In the genomic region with DNA sequence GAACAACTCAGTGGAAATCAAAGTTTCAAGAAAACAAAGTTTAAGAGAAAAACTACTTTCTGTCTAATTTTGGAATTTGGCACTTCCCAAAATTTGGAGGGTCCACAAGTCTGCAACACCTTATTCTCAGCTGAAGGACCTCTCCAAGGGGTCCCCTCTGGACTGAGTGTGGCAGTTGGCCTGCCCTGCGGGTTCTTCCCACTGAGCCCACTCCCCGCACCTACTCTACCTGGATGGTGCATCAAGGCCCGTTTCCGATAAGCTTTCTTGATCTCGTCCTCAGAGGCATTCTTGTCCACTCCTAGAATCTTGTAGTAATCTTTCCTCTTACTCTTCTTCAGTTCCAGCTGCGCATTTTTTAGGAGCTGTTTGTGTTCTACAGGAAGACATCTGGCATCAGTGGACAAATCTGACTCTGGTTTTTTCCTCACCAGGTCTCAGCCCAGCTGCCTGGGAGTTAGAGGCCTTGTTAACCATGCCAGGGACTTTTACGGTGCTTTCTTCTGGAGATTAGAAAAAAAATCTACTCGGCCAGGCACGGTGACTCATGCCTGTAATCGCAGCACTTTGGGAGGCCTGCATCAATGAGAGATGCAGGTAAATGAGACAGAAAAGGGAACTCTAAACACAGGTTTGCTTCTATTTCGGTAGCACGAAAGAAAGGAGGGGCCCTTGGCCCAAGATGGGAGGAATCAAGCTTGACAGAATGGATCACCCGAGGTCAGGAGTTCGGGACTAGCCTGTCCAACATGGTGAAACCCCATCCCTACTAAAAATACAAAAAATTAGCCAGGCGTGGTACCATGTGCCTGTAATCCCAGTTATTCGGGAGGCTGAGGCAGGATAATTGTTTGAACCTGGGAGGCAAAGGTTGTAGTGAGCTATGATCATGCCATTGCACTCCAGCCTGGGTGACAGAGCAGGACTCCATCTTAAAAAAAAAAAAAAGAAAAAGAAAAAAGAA, we compare ENCODE assay signal across 17 cellular contexts. TPM values are rescaled to one million over a fixed set of nuclear protein-coding genes. Genes with fewer than 3 reads are reported as not detected.
DNase-seq lines count a peak whose midpoint lies in the region; ATAC-seq, FAIRE-seq and TF ChIP-seq lines count a peak whose summit lies in the region.
"Had no signal": no experiment of that assay in that cellular context is flagged by ENCODE, and none has a peak within 500 bp of the region (broad histone marks: within the 10 kb centered on the region; RNA-seq: fewer than 3 reads in every experiment).

No MANE protein-coding gene starts in this region.

- CTCF ChIA-PET in A549 (lab: Yijun Ruan, JAX): interaction anchor here (0.6 to 29.5 kb wide), 9 partner anchors 9 to 245 kb away, joined by 3 to 378 read pairs (median 5); a partner anchor contains a TSS

- TF ChIP-seq CTCF in A549 (IDR thresholded peaks at IDR 0.05) (no peak), endothelial cell (IDR thresholded peaks at IDR 0.05; ENCODE audit: unreplicated experiment) (no peak), heart right ventricle (IDR thresholded peaks at IDR 0.05) (no peak), colonic mucosa (IDR thresholded peaks at IDR 0.05) (no peak)

- H3K27me3 ChIP-seq in heart right ventricle: no peaks in the 10 kb centered on the region
- H3K27me3 ChIP-seq in colonic mucosa: no peaks in the 10 kb centered on the region

- DNase-seq in A549 (ENCODE audit: low read depth in 1 of 2, low spot score in 1 of 2) (no peak), M059J (ENCODE audit: low read depth) (peak; percentile 50), endothelial cell (ENCODE audit: low spot score) (no peak), naive B cell (no peak), heart right ventricle (no peak), colonic mucosa (no peak)
- DNase-seq in activated CD4-positive, alpha-beta T cell treated with anti-CD3 and anti-CD28 coated beads for 4 hours: no peak
- DNase-seq: activated effector memory CD4-positive, alpha-beta T cell treated with Interleukin-2 at 50 U/mL for 16 hours; GM23248; left colon; NCI-H1105 treated with DMSO at 0.1 percent for 48 hours; NK-92 treated with Interleukin-12 subunit alpha and Interleukin-12 subunit beta, amount 100 ng/mL, for 24 hours; T-helper 1 cell had no signal

- POLR2A ChIA-PET in A549 (lab: Yijun Ruan, JAX): no interaction called here

- H3K4me1 ChIP-seq in A549 (no peaks in the 10 kb centered on the region), heart right ventricle (no peaks in the 10 kb centered on the region), colonic mucosa (no peaks in the 10 kb centered on the region)

- H3K4me3 Mint-ChIP-seq in endothelial cell (ENCODE audit: unreplicated experiment) (peak overlapping the region; percentile 72), naive B cell (peak overlapping the region in 1 of 8 donors; percentile 52)
- H3K4me3 Mint-ChIP-seq: brain had no signal

- no peak overlapping the region for H3K9ac ChIP-seq in colonic mucosa (ENCODE audit: low read depth in 2 of 2, low read length in 2 of 2)
- H3K9ac ChIP-seq: GM23248 had no signal

- 89% methylated on average over 16 of the region's 16 CpGs for WGBS in A549 (ENCODE audit: missing lambda C conversion rate)
- 91 to 94% methylated on average over 16 of the region's 16 CpGs for WGBS in heart right ventricle, 2 donors

- H3K9me3 ChIP-seq in A549: no peaks in the 10 kb centered on the region
- H3K9me3 ChIP-seq in heart right ventricle: no peaks in the 10 kb centered on the region
- no peaks in the 10 kb centered on the region for H3K9me3 ChIP-seq in colonic mucosa

- TF ChIP-seq RAD21 in A549 (conservative IDR thresholded peaks at IDR 0.05 in 1 of 2, IDR thresholded peaks at IDR 0.05 in 1 of 2): no peak

- no peak overlapping the region for H3K4me2 ChIP-seq in A549

- H3K27ac ChIP-seq in A549 (no peak overlapping the region), heart right ventricle (no peak overlapping the region), colonic mucosa (no peak overlapping the region)
- H3K27ac ChIP-seq: GM23248 had no signal

- ATAC-seq in A549: no peak; a peak in 1 of 6 replicates
- no peak for ATAC-seq in naive B cell (ENCODE audit: low read depth in 2 of 2)
- ATAC-seq in heart right ventricle: no peak
- ATAC-seq in GM21576 (IDR thresholded peaks at IDR 0.05; ENCODE audit: unreplicated experiment): no peak
- ATAC-seq: GM12878 had no signal

- H3K36me3 ChIP-seq in heart right ventricle (peaks cover 0 to 100% (median 86%) of the 10 kb centered on the region in 9 donors), colonic mucosa (no peaks in the 10 kb centered on the region)

- no peak for TF ChIP-seq EP300 in A549 (IDR thresholded peaks at IDR 0.05)

- H3K36me3 Mint-ChIP-seq in endothelial cell (ENCODE audit: low read depth, unreplicated experiment): peaks cover 38% of the 10 kb centered on the region
- peaks cover 16 to 19% of the 10 kb centered on the region in 2 donors for H3K36me3 Mint-ChIP-seq in naive B cell

- H3K27ac Mint-ChIP-seq in endothelial cell (ENCODE audit: unreplicated experiment): no peak overlapping the region
- peak overlapping the region in 5 of 6 donors; percentile 24 to 78 (median 72) for H3K27ac Mint-ChIP-seq in naive B cell

- H3K4me3 ChIP-seq in A549 (no peak overlapping the region), heart right ventricle (no peak overlapping the region), colonic mucosa (no peak overlapping the region)
- H3K4me3 ChIP-seq: GM12878, GM23248 had no signal

- H3K27me3 Mint-ChIP-seq in endothelial cell (ENCODE audit: unreplicated experiment) (peaks cover 3% of the 10 kb centered on the region), naive B cell (no peaks in the 10 kb centered on the region)
- H3K27me3 Mint-ChIP-seq: brain had no signal

- TF ChIP-seq POLR2A in A549 (IDR thresholded peaks at IDR 0.05; ENCODE audit: low read length): no peak

- no peaks in the 10 kb centered on the region for H3K9me3 Mint-ChIP-seq in endothelial cell (ENCODE audit: unreplicated experiment)
- H3K9me3 Mint-ChIP-seq in naive B cell: no peaks in the 10 kb centered on the region
- H3K9me3 Mint-ChIP-seq: brain had no signal

- no peak for FAIRE-seq in A549 (lab: Jason Lieb, UNC)
- FAIRE-seq: G401.6, GM12878 had no signal

- H3K4me1 Mint-ChIP-seq in endothelial cell (ENCODE audit: unreplicated experiment): peaks cover 2% of the 10 kb centered on the region
- peaks cover 0 to 7% (median 2%) of the 10 kb centered on the region in 3 donors for H3K4me1 Mint-ChIP-seq in naive B cell

- intact Hi-C loops in heart right ventricle (cut with DNase I): no loop called here
- intact Hi-C loops in colonic mucosa (cut with DNase I): no loop called here

TF ChIP-seq in A549, 52 proteins besides CTCF, POLR2A, EP300 and RAD21 (continues in another document):
- TF ChIP-seq FOSL2 (IDR thresholded peaks at IDR 0.05) (no peak), FOSL2 (CRISPR knock-in tag; IDR thresholded peaks at IDR 0.05) (peak; percentile 8; the same call in 1 of the 2 replicates)

RNA-seq across cellular contexts. Expression of a gene that starts 15.7 kb away (rescaled TPM):
- polyA plus RNA-seq in A549 (2011; rRNA removed) (38.6 and 49.8 TPM in 2 replicates), A549 (2017; fragmentation: RNase III; extraction: RNeasy Plus Mini Kit Qiagen cat#74134 plus additional on column Dnase treatment) (113 to 118 TPM (median 116 TPM) in 3 replicates), naive B cell (ENCODE audit: low read depth in 6 of 6) (10 to 100 TPM; 27.5 to 42.4 (median 34.8) TPM), heart right ventricle (10 to 100 TPM; 17.2 to 25.6 TPM)
- polyA plus RNA-seq in A549 (2012; cell fraction: cytosol; rRNA removed): 42.8 and 51.2 TPM in 2 replicates
- polyA plus RNA-seq in A549 (2012; cell fraction: nucleus; rRNA removed): 57.8 and 66.7 TPM in 2 replicates
- polyA minus RNA-seq in A549 (2011; rRNA and poly(A)+ RNA removed): 133 and 161 TPM in 2 replicates
- total RNA-seq in M059J (2014; rRNA removed; shearing (Covaris generic)): 65.8 and 108 TPM in 2 replicates
- total RNA-seq in endothelial cell (ENCODE audit: unreplicated experiment) (82.1 TPM), heart right ventricle (10 to 100 TPM; 19.4 to 42.7 (median 26.2) TPM), colonic mucosa (10 to 100 TPM; 44.7 to 49.4 TPM)

RNA-seq across cellular contexts. Expression of a gene that starts 34.9 kb away (rescaled TPM):
- polyA plus RNA-seq in A549 (2011; rRNA removed) (95.3 and 116 TPM in 2 replicates), A549 (2017; fragmentation: RNase III; extraction: RNeasy Plus Mini Kit Qiagen cat#74134 plus additional on column Dnase treatment) (140 to 161 TPM (median 148 TPM) in 3 replicates), naive B cell (ENCODE audit: low read depth in 6 of 6) (10 to 100 TPM; 33.4 to 98.0 (median 77.4) TPM), heart right ventricle (100 to 1,000 TPM in 1 of 2 donors, 10 to 100 TPM in 1; 93.7 to 121 TPM)
- polyA plus RNA-seq in A549 (2012; cell fraction: cytosol; rRNA removed): 48.6 and 54.5 TPM in 2 replicates
- 18.1 and 33.8 TPM in 2 replicates for polyA plus RNA-seq in A549 (2012; cell fraction: nucleus; rRNA removed)
- 71.3 and 71.5 TPM in 2 replicates for polyA minus RNA-seq in A549 (2011; rRNA and poly(A)+ RNA removed)
- total RNA-seq in M059J (2014; rRNA removed; shearing (Covaris generic)): 66.6 TPM in 2 replicates
- total RNA-seq in endothelial cell (ENCODE audit: unreplicated experiment) (92.8 TPM), heart right ventricle (10 to 100 TPM; 68.8 to 90.0 (median 80.5) TPM), colonic mucosa (100 to 1,000 TPM in 1 of 2 donors, 10 to 100 TPM in 1; 82.7 to 103 TPM)

RNA-seq across cellular contexts. Expression of a gene that starts 37.6 kb away (rescaled TPM):
- polyA plus RNA-seq in A549 (2011; rRNA removed) (52.2 and 54.3 TPM in 2 replicates), A549 (2017; fragmentation: RNase III; extraction: RNeasy Plus Mini Kit Qiagen cat#74134 plus additional on column Dnase treatment) (44.1 to 48.0 TPM (median 45.2 TPM) in 3 replicates), naive B cell (ENCODE audit: low read depth in 6 of 6) (10 to 100 TPM; 25.0 to 42.1 (median 36.1) TPM), heart right ventricle (10 to 100 TPM; 51.4 to 61.2 TPM)
- 65.0 and 77.2 TPM in 2 replicates for polyA plus RNA-seq in A549 (2012; cell fraction: cytosol; rRNA removed)
- 46.1 and 47.2 TPM in 2 replicates for polyA plus RNA-seq in A549 (2012; cell fraction: nucleus; rRNA removed)
- polyA minus RNA-seq in A549 (2011; rRNA and poly(A)+ RNA removed): 37.4 and 42.0 TPM in 2 replicates
- 46.5 and 48.8 TPM in 2 replicates for total RNA-seq in M059J (2014; rRNA removed; shearing (Covaris generic))
- total RNA-seq in endothelial cell (ENCODE audit: unreplicated experiment) (67.4 TPM), heart right ventricle (10 to 100 TPM; 50.1 to 64.1 (median 57.2) TPM), colonic mucosa (10 to 100 TPM; 25.8 to 26.3 TPM)

RNA-seq across cellular contexts. Expression of a gene that starts 51.9 kb away (rescaled TPM):
- polyA plus RNA-seq in A549 (2011; rRNA removed) (2.0 and 2.3 TPM in 2 replicates), A549 (2017; fragmentation: RNase III; extraction: RNeasy Plus Mini Kit Qiagen cat#74134 plus additional on column Dnase treatment) (2.2 to 2.5 TPM (median 2.3 TPM) in 3 replicates), naive B cell (ENCODE audit: low read depth in 6 of 6) (under 1 TPM in 4 of 6 donors, not detected in 2; 0.17 to 0.60 (median 0.37) TPM), heart right ventricle (1 to 10 TPM; 1.2 to 1.5 TPM)
- polyA plus RNA-seq in A549 (2012; cell fraction: cytosol; rRNA removed): 0.47 and 0.56 TPM in 2 replicates
- 0.64 and 0.80 TPM in 2 replicates for polyA plus RNA-seq in A549 (2012; cell fraction: nucleus; rRNA removed)
- 2.8 TPM in 2 replicates for polyA minus RNA-seq in A549 (2011; rRNA and poly(A)+ RNA removed)
- total RNA-seq in M059J (2014; rRNA removed; shearing (Covaris generic)): 0.27 and 1.7 TPM in 2 replicates
- total RNA-seq in endothelial cell (ENCODE audit: unreplicated experiment) (2.2 TPM), heart right ventricle (1 to 10 TPM in 3 of 10 donors, under 1 TPM in 7; 0.23 to 1.6 (median 0.63) TPM), colonic mucosa (under 1 TPM; 0.15 to 0.19 TPM)
